In genomic region chr22:43388420-43388851, GRCh38 we compare ENCODE assay signal across 8 cellular contexts. TPM values are rescaled to one million over a fixed set of nuclear protein-coding genes. Genes with fewer than 3 reads are reported as not detected.
A peak's percentile ranks its signal among the peaks of the same experiment; 100 is the strongest.
DNase-seq lines count a peak whose midpoint lies in the region; ATAC-seq and TF ChIP-seq lines count a peak whose summit lies in the region.

No MANE protein-coding gene starts in this region.

- ATAC-seq in right lobe of liver (peak; percentile 65 to 79 (median 72)), HG02884 (IDR thresholded peaks at IDR 0.05; ENCODE audit: unreplicated experiment) (no peak)

- H3K27me3 ChIP-seq in right lobe of liver = no peaks in the 10 kb centered on the region

- H3K4me3 ChIP-seq in right lobe of liver = no peak overlapping the region

- H3K27me3 Mint-ChIP-seq in chondrocyte (ENCODE audit: low read depth) = peaks cover 51% of the 10 kb centered on the region

- no peak overlapping the region for H3K27ac Mint-ChIP-seq in chondrocyte (ENCODE audit: unreplicated experiment)

- DNase-seq in ACHN (peak; percentile 55), GM20000 (ENCODE audit: low spot score) (peak; percentile 84), NCI-H460 (ENCODE audit: extremely low read depth, low read depth) (peak; percentile 40), chondrocyte (ENCODE audit: low spot score) (no peak), right lobe of liver (peak; percentile 80 to 85 (median 81))
- peak; percentile 52 to 67 for DNase-seq in activated CD4-positive, alpha-beta T cell treated with anti-CD3 and anti-CD28 coated beads for 4 hours
- DNase-seq in stimulated activated CD4-positive, alpha-beta T cell treated with anti-CD3 and anti-CD28 coated beads, TNF-alpha, amount 100 ng/mL, for 4 hours (ENCODE audit: low read depth in 3 of 3) = peak; percentile 35 to 53 (median 51)

- H3K9me3 ChIP-seq in right lobe of liver = no peaks in the 10 kb centered on the region

- no peak overlapping the region for H3K4me3 Mint-ChIP-seq in chondrocyte (ENCODE audit: unreplicated experiment)

- intact Hi-C loops in right lobe of liver (cut with DNase I) = loop anchor here (5.0 kb wide), 4 partner anchors 89 to 439 kb away; no protein-coding TSS in a partner anchor

- H3K27ac ChIP-seq in right lobe of liver = peak overlapping the region in 2 of 3 donors; percentile 22 to 40

- H3K36me3 Mint-ChIP-seq in chondrocyte (ENCODE audit: low read depth) = peaks cover 1% of the 10 kb centered on the region

- peaks cover 3% of the 10 kb centered on the region for H3K4me1 Mint-ChIP-seq in chondrocyte (ENCODE audit: low read depth)

- peak; percentile 93 for TF ChIP-seq CTCF in GM20000 (IDR thresholded peaks at IDR 0.05; ENCODE audit: extremely low read depth, missing control alignments)
- peak; percentile 95 for TF ChIP-seq CTCF in chondrocyte (IDR thresholded peaks at IDR 0.05)
- TF ChIP-seq CTCF in right lobe of liver (IDR thresholded peaks at IDR 0.05) = peak; percentile 95 to 100 (median 98)

- 4% methylated on average over 14 of the region's 17 CpGs for WGBS in right lobe of liver (ENCODE audit: insufficient coverage, low coverage, low lambda C conversion rate, missing lambda C conversion rate)

- peaks cover 0 to 41% (median 19%) of the 10 kb centered on the region in 4 donors for H3K4me1 ChIP-seq in right lobe of liver

- no peak for TF ChIP-seq POLR2A in right lobe of liver (IDR thresholded peaks at IDR 0.05)

- in situ Hi-C loops in ACHN (cut with HindIII; ENCODE audit: low pct_ligation_motif_present, low pct_unique_long_range_greater_than_20kb, low sequenced_read_pairs) = no loop called here

- H3K9me3 Mint-ChIP-seq in chondrocyte (ENCODE audit: low read depth) = peaks cover 2% of the 10 kb centered on the region

- H3K36me3 ChIP-seq in right lobe of liver = no peaks in the 10 kb centered on the region

RNA-seq across cellular contexts. Expression of gene MPPED1, which starts 23.4 kb away (rescaled TPM):
- not detected in 2 replicates for total RNA-seq in NCI-H460 (2014; rRNA removed; shearing (Covaris generic))
- not detected in 2 replicates for polyA plus RNA-seq in NCI-H460 (2014; cell fraction: nucleus; rRNA removed)
- total RNA-seq in chondrocyte (not detected in 3 replicates), right lobe of liver (10 to 100 TPM in 4 of 6 experiments, 1 to 10 TPM in 2; 2.4 to 13.8 (median 11.3) TPM)

RNA-seq across cellular contexts. Expression of gene SCUBE1, which starts 45.3 kb away (rescaled TPM):
- total RNA-seq in NCI-H460 (2014; rRNA removed; shearing (Covaris generic)) = 3.2 and 5.3 TPM in 2 replicates
- 0.76 and 0.81 TPM in 2 replicates for polyA plus RNA-seq in NCI-H460 (2014; cell fraction: nucleus; rRNA removed)
- 0.07 to 3.2 TPM (median 2.7 TPM) in 3 replicates for total RNA-seq in chondrocyte
- total RNA-seq in right lobe of liver = 10 to 100 TPM in 1 of 6 experiments, 1 to 10 TPM in 4, under 1 TPM in 1; 0.73 to 11.7 (median 2.7) TPM
